8 cellular contexts compared by ENCODE assay signal in genomic region chr19:12722566-12723382, GRCh38. TPM values are rescaled to one million over a fixed set of nuclear protein-coding genes. Genes with fewer than 3 reads are reported as not detected.
DNase-seq lines count a peak whose midpoint lies in the region; ATAC-seq, FAIRE-seq and TF ChIP-seq lines count a peak whose summit lies in the region.

No MANE protein-coding gene starts in this region.

- ATAC-seq in HG02759 (IDR thresholded peaks at IDR 0.05; ENCODE audit: unreplicated experiment) (peak; percentile 79), Right ventricle myocardium superior (ENCODE audit: poor library complexity) (peak; percentile 95), pancreas (peak; percentile 91 to 95 (median 93))
- ATAC-seq in activated naive CD8-positive, alpha-beta T cell treated with anti-CD3 and anti-CD28 coated beads, Interleukin-2, amount 50 U/mL, for 24 hours: peak; percentile 84

- H3K27me3 ChIP-seq in SU-DHL-6 (ENCODE audit: low read length) (no peaks in the 10 kb centered on the region), pancreas (no peaks in the 10 kb centered on the region), tibial artery (no peaks in the 10 kb centered on the region)

- H3K9me2 ChIP-seq in SU-DHL-6 (replicated peaks; ENCODE audit: insufficient read depth, low read length): no peaks in the 10 kb centered on the region

- peak; percentile 92 for FAIRE-seq in pancreas (lab: Jason Lieb, UNC)

- H3K27ac Mint-ChIP-seq in activated naive CD8-positive, alpha-beta T cell treated with anti-CD3 and anti-CD28 coated beads, Interleukin-2, amount 50 U/mL, for 24 hours: peak overlapping the region; percentile 97

- H4K20me1 ChIP-seq in SU-DHL-6 (ENCODE audit: low read depth, low read length): peaks cover 7% of the 10 kb centered on the region; the same call in 1 of the 2 replicates

- intact Hi-C loops in Right ventricle myocardium superior (cut with DNase I): no loop called here
- intact Hi-C loops in pancreas (cut with DNase I): no loop called here
- intact Hi-C loops in tibial artery (cut with DNase I; ENCODE audit: low total_unique reads): loop anchor here (5.0 kb wide), 1 partner anchor 795 kb away; the partner anchor contains the start of gene ZNF700

- H3K79me2 ChIP-seq in SU-DHL-6 (ENCODE audit: insufficient read depth, low read length): peaks cover 57% of the 10 kb centered on the region

- H3K9me3 Mint-ChIP-seq in activated naive CD8-positive, alpha-beta T cell treated with anti-CD3 and anti-CD28 coated beads, Interleukin-2, amount 50 U/mL, for 24 hours: no peaks in the 10 kb centered on the region

- POLR2A ChIA-PET in GM10248 (lab: Yijun Ruan, JAX): interaction anchor here (0.5 to 2.0 kb wide), 5 partner anchors 11 to 1156 kb away, joined by 4 to 17 read pairs (median 6); partner anchors contain the start of gene DHPS

- H3K27ac ChIP-seq in SU-DHL-6 (ENCODE audit: low read depth, low read length) (peak overlapping the region; percentile 74), pancreas (peak overlapping the region; percentile 32 to 77 (median 67)), tibial artery (peak overlapping the region; percentile 89 to 96)

- DNase-seq in GM10248 (ENCODE audit: extremely low spot score) (peak; percentile 97), NCI-H1417 (lab: John Stamatoyannopoulos, UW) (peak; percentile 98 to 100 (median 98)), Right ventricle myocardium superior (peak; percentile 98), pancreas (peak; percentile 90 to 98 (median 96)), tibial artery (peak; percentile 99)
- peak; percentile 92 for DNase-seq in activated naive CD8-positive, alpha-beta T cell treated with anti-CD3 and anti-CD28 coated beads, Interleukin-2, amount 50 U/mL, for 24 hours

- peaks cover 2% of the 10 kb centered on the region for H3K27me3 Mint-ChIP-seq in activated naive CD8-positive, alpha-beta T cell treated with anti-CD3 and anti-CD28 coated beads, Interleukin-2, amount 50 U/mL, for 24 hours

- H3K4me2 ChIP-seq in SU-DHL-6 (ENCODE audit: low read depth, low read length, poor library complexity, severe bottlenecking): peak overlapping the region; percentile 87

- no peaks in the 10 kb centered on the region for H3K9me3 ChIP-seq in SU-DHL-6 (ENCODE audit: insufficient read depth, low read length)
- no peaks in the 10 kb centered on the region for H3K9me3 ChIP-seq in pancreas
- H3K9me3 ChIP-seq in tibial artery: no peaks in the 10 kb centered on the region

- H3K36me3 Mint-ChIP-seq in activated naive CD8-positive, alpha-beta T cell treated with anti-CD3 and anti-CD28 coated beads, Interleukin-2, amount 50 U/mL, for 24 hours (ENCODE audit: low read depth): peaks cover 51% of the 10 kb centered on the region

- H3K4me3 ChIP-seq in SU-DHL-6 (ENCODE audit: insufficient read depth, low read length, poor library complexity, severe bottlenecking): peak overlapping the region; percentile 79
- peak overlapping the region; percentile 51 to 73 (median 54) for H3K4me3 ChIP-seq in pancreas
- H3K4me3 ChIP-seq in tibial artery: peak overlapping the region; percentile 90 to 91

- peak overlapping the region; percentile 87 for H3K9ac ChIP-seq in SU-DHL-6 (ENCODE audit: low read length)

- H3K36me3 ChIP-seq in SU-DHL-6 (ENCODE audit: low read length) (peaks cover 4% of the 10 kb centered on the region; the same call in 1 of the 2 replicates), pancreas (peaks cover 0 to 6% (median 0%) of the 10 kb centered on the region in 3 donors), tibial artery (peaks cover 0 to 28% (median 12%) of the 10 kb centered on the region in 3 donors)

- TF ChIP-seq CTCF in GM10248 (IDR thresholded peaks at IDR 0.05; ENCODE audit: control extremely low read depth, extremely low read depth, low read depth, missing control alignments) (no peak), SU-DHL-6 (IDR thresholded peaks at IDR 0.05; ENCODE audit: insufficient read depth, low read length, poor library complexity, severe bottlenecking) (no peak), pancreas (IDR thresholded peaks at IDR 0.05) (no peak), tibial artery (IDR thresholded peaks at IDR 0.05) (no peak)

- H3K4me1 Mint-ChIP-seq in activated naive CD8-positive, alpha-beta T cell treated with anti-CD3 and anti-CD28 coated beads, Interleukin-2, amount 50 U/mL, for 24 hours: peaks cover 44% of the 10 kb centered on the region

- H3K4me1 ChIP-seq in pancreas (peaks cover 0 to 19% (median 8%) of the 10 kb centered on the region in 3 donors), tibial artery (peaks cover 0 to 47% (median 33%) of the 10 kb centered on the region in 4 donors)

- H2AFZ ChIP-seq in SU-DHL-6 (ENCODE audit: low read depth, low read length, severe bottlenecking): peak overlapping the region; percentile 42

- CTCF ChIA-PET in GM10248 (lab: Yijun Ruan, JAX): interaction anchor here (0.7 to 3.5 kb wide), 10 partner anchors 11 to 125 kb away, joined by 3 to 19 read pairs (median 6); partner anchors contain the start of gene TRIR

- WGBS in pancreas, 2 donors: 1% methylated on average over 26 to 32 of the region's 32 CpGs

- H3F3A ChIP-seq in SU-DHL-6 (ENCODE audit: insufficient read depth): peaks cover 6% of the 10 kb centered on the region

- H3K4me3 Mint-ChIP-seq in activated naive CD8-positive, alpha-beta T cell treated with anti-CD3 and anti-CD28 coated beads, Interleukin-2, amount 50 U/mL, for 24 hours: peak overlapping the region; percentile 97

RNA-seq across cellular contexts. Expression of gene TNPO2, which starts 1.0 kb away (rescaled TPM):
- 30.9 TPM for total RNA-seq in Right ventricle myocardium superior
- total RNA-seq in pancreas: 10 to 100 TPM; 15.7 to 29.5 (median 20.8) TPM
- 10 to 100 TPM; 29.0 to 37.2 TPM for polyA plus RNA-seq in pancreas

RNA-seq across cellular contexts. Expression of gene TRIR, which starts 11.7 kb away (rescaled TPM):
- 117 TPM for total RNA-seq in Right ventricle myocardium superior
- 10 to 100 TPM; 49.2 to 86.5 (median 63.0) TPM for total RNA-seq in pancreas
- polyA plus RNA-seq in pancreas: 100 to 1,000 TPM; 163 to 191 TPM

RNA-seq across cellular contexts. Expression of gene GET3, which starts 14.5 kb away (rescaled TPM):
- total RNA-seq in Right ventricle myocardium superior: 60.7 TPM
- 10 to 100 TPM; 16.6 to 34.5 (median 27.9) TPM for total RNA-seq in pancreas
- polyA plus RNA-seq in pancreas: 10 to 100 TPM; 34.8 to 48.2 TPM

RNA-seq across cellular contexts. Expression of gene FBXW9, which starts 26.3 kb away (rescaled TPM):
- total RNA-seq in Right ventricle myocardium superior (2.0 TPM), pancreas (1 to 10 TPM; 3.1 to 5.0 (median 4.2) TPM)
- 1 to 10 TPM; 5.6 to 8.5 TPM for polyA plus RNA-seq in pancreas

RNA-seq across cellular contexts. Expression of gene BEST2, which starts 28.8 kb away (rescaled TPM):
- not detected for total RNA-seq in Right ventricle myocardium superior
- total RNA-seq in pancreas: not detected
- polyA plus RNA-seq in pancreas: not detected

Comparison
In these comparisons a context has a peak if more than half of its experiments do, and no peak if none do; other contexts are left out.
1. Peak in every context shown above with its lines: DNase-seq, ATAC-seq, H3K4me3 ChIP-seq and H3K27ac ChIP-seq.